Comparison of ENCODE assay signal across 19 cellular contexts in the genomic region with DNA sequence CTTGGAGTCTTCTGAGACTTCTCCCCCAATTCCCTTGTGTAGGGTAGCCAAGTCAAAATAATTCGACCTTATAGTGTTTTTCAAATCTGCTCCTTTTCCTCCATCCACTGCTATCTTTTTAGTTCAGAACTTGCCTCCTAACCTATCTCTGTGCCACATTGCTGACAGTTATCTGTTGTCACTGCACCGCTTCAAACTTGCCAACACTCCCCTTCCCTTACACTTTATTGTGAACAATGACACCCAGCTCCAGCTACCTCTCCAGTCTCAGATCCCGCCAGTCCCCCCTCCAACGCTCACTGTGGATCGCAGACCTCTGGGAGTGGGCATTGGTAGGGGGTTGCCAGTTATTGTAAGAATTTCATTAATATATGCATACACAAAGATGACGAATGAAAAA.
"Had no signal": no experiment of that assay in that cellular context is flagged by ENCODE, and none has a peak within 500 bp of the region (broad histone marks: within the 10 kb centered on the region; RNA-seq: fewer than 3 reads in every experiment).

No MANE protein-coding gene starts in this region.

- H3K9me3 Mint-ChIP-seq: memory B cell; natural killer cell treated with Interleukin-12 subunit alpha and Interleukin-12 subunit beta and Interleukin-15 and Interleukin-18, amount 100 ng/mL, for 72 hours; neural progenitor cell had no signal

- H3K36me3 Mint-ChIP-seq: memory B cell; natural killer cell treated with Interleukin-12 subunit alpha and Interleukin-12 subunit beta and Interleukin-15 and Interleukin-18, amount 100 ng/mL, for 72 hours; neural progenitor cell had no signal

- ATAC-seq: gastroesophageal sphincter; left lobe of liver; lower lobe of right lung; natural killer cell treated with Interleukin-12 subunit alpha and Interleukin-12 subunit beta and Interleukin-15 and Interleukin-18, amount 100 ng/mL, for 72 hours; right cardiac atrium had no signal

- DNase-seq: effector memory CD4-positive, alpha-beta T cell; esophagus squamous epithelium; foreskin fibroblast; glutamatergic neuron; islet precursor cell; lower lobe of right lung; midbrain; nucleus accumbens; ovary; right cardiac atrium; small intestine; stimulated activated CD4-positive, alpha-beta T cell treated with anti-CD3 and anti-CD28 coated beads, Interleukin-12 subunit alpha, Interleukin-12 subunit beta, amount 100 ng/mL, for 4 hours; stimulated activated naive CD4-positive, alpha-beta T cell treated with Interleukin-2 at 50 U/mL for 16 hours; trophoblast cell had no signal

- H3K27ac Mint-ChIP-seq: memory B cell; natural killer cell treated with Interleukin-12 subunit alpha and Interleukin-12 subunit beta and Interleukin-15 and Interleukin-18, amount 100 ng/mL, for 72 hours had no signal

- H3K4me3 Mint-ChIP-seq: memory B cell; natural killer cell treated with Interleukin-12 subunit alpha and Interleukin-12 subunit beta and Interleukin-15 and Interleukin-18, amount 100 ng/mL, for 72 hours; neural progenitor cell had no signal
